Comparison of ENCODE assay signal across 19 cellular contexts in the genomic region with DNA sequence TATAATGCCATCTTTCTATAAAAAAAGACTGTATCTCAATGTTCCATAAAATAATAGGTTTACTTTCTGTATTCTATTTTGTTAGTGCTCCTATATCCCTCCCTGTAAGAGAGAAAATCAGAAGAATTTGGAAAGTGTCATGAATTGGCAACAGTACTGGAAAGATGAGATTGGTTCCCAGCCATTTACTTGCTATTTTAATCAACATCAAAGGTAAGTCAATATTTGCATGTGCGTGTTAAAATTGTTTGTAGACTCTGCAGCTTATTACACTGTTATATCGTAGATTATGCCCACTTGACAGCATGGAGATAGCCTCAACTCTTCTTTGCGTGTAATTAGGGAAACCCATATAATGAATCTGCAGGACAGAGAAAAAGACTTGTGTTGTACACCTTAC.
"Had no signal": no experiment of that assay in that cellular context is flagged by ENCODE, and none has a peak within 500 bp of the region (broad histone marks: within the 10 kb centered on the region; RNA-seq: fewer than 3 reads in every experiment).

No MANE protein-coding gene starts in this region.

- DNase-seq: activated CD4-positive, alpha-beta T cell treated with anti-CD3 and anti-CD28 coated beads for 48 hours; activated CD4-positive, alpha-beta T cell treated with anti-CD3 and anti-CD28 coated beads, Interleukin-2, amount 50 U/mL, for 4 hours; activated CD4-positive, CD25-positive, alpha-beta regulatory T cell treated with anti-CD3 and anti-CD28 coated beads, Interleukin-2, amount 50 U/mL, for 72 hours; activated CD8-positive, alpha-beta memory T cell treated with anti-CD3 and anti-CD28 coated beads, Interleukin-2, amount 50 U/mL, for 48 hours; activated CD8-positive, alpha-beta T cell treated with anti-CD3 and anti-CD28 coated beads, Interleukin-2, amount 10 ng/mL, durations not matched to agents 7 days and 5 days; activated naive CD4-positive, alpha-beta T cell; activated T-cell treated with anti-CD3 and anti-CD28 coated beads, Interleukin-2, amount 50 U/mL, for 1 hour; body of pancreas; central memory CD4-positive, alpha-beta T cell; Karpas-422; NCI-H1048; NCI-H1930; NCI-H524 treated with DMSO at 0.1 percent for 48 hours; SIG-M5; T-helper 17 cell; T-helper 9 cell had no signal

- H3K4me3 ChIP-seq: ascending aorta, body of pancreas, K562 had no signal

- ATAC-seq: activated CD8-positive, alpha-beta T cell treated with anti-CD3 and anti-CD28 coated beads, Interleukin-2, amount 10 ng/mL, durations not matched to agents 7 days and 5 days; body of pancreas; K562; T-helper 17 cell; WTC11 had no signal
